In genomic region chr1:95311006-95311405, GRCh38 we compare ENCODE assay signal across 16 cellular contexts.
DNase-seq lines count a peak whose midpoint lies in the region; FAIRE-seq and TF ChIP-seq lines count a peak whose summit lies in the region.
"Had no signal": no experiment of that assay in that cellular context is flagged by ENCODE, and none has a peak within 500 bp of the region (broad histone marks: within the 10 kb centered on the region; RNA-seq: fewer than 3 reads in every experiment).

No MANE protein-coding gene starts in this region.

- H3K9me3 ChIP-seq in H1 (ENCODE audit: insufficient read depth in 2 of 2, low read depth in 1 of 2, low read length in 1 of 2), result no peaks in the 10 kb centered on the region
- no peaks in the 10 kb centered on the region for H3K9me3 ChIP-seq in neuronal stem cell (replicated peaks in 1 of 2; ENCODE audit: control insufficient read depth in 2 of 2, insufficient read depth in 1 of 2, low read depth in 1 of 2, low read length in 2 of 2)
- no peaks in the 10 kb centered on the region for H3K9me3 ChIP-seq in sigmoid colon
- H3K9me3 ChIP-seq: esophagus squamous epithelium, tibial nerve had no signal

- H4K91ac ChIP-seq in H1 (replicated peaks; ENCODE audit: insufficient read length, low read length), result no peak overlapping the region
- no peak overlapping the region for H4K91ac ChIP-seq in neuronal stem cell (ENCODE audit: low read depth, low read length, poor library complexity)

- H3K4me1 ChIP-seq in H1 (replicated peaks in 1 of 4; ENCODE audit: control insufficient read depth in 3 of 4, insufficient read depth in 4 of 4, low read length in 3 of 4), result peaks cover 0 to 10% (median 3%) of the 10 kb centered on the region in 4 experiments; a peak in 2 of 7 replicates
- peaks cover 6 to 9% of the 10 kb centered on the region in 2 donors for H3K4me1 ChIP-seq in neuronal stem cell (ENCODE audit: control insufficient read depth in 2 of 2, insufficient read depth in 1 of 2, low read depth in 1 of 2, low read length in 2 of 2)
- H3K4me1 ChIP-seq in sigmoid colon, result peaks cover 0 to 13% (median 3%) of the 10 kb centered on the region in 4 donors
- H3K4me1 ChIP-seq: esophagus squamous epithelium, tibial nerve had no signal

- no peaks in the 10 kb centered on the region for H3K36me3 ChIP-seq in H1 (ENCODE audit: control insufficient read depth in 2 of 4, insufficient read depth in 4 of 4, low read length in 3 of 4)
- no peaks in the 10 kb centered on the region for H3K36me3 ChIP-seq in neuronal stem cell (replicated peaks in 1 of 2; ENCODE audit: control insufficient read depth in 2 of 2, insufficient read depth in 2 of 2, low read length in 2 of 2)
- no peaks in the 10 kb centered on the region for H3K36me3 ChIP-seq in sigmoid colon
- H3K36me3 ChIP-seq: esophagus squamous epithelium, tibial nerve had no signal

- no peak for TF ChIP-seq RAD21 in H1 (IDR thresholded peaks at IDR 0.05 in 1 of 2, conservative IDR thresholded peaks at IDR 0.05 in 1 of 2; ENCODE audit: low read depth in 2 of 2, low read length in 2 of 2)

- WGBS in H1 (ENCODE audit: extremely low coverage in 1 of 2, insufficient coverage in 1 of 2, insufficient read length in 1 of 2, insufficient replicate concordance in 2 of 2, low coverage in 1 of 2, low lambda C conversion rate in 2 of 2, missing lambda C conversion rate in 1 of 2), 2 experiments, result 90% methylated on average over 7 of the region's 7 CpGs; no CpG with 5 or more reads in 1 of the 2 experiments
- WGBS in neuronal stem cell (ENCODE audit: extremely low coverage in 2 of 2, insufficient read length in 2 of 2, insufficient replicate concordance in 1 of 2), 2 donors, result no CpG with 5 or more reads among the region's 7 CpGs
- 13 to 37% methylated on average over 7 of the region's 7 CpGs for WGBS in sigmoid colon, 2 donors

- no peak overlapping the region for H3K56ac ChIP-seq in H1 (replicated peaks; ENCODE audit: insufficient read length, low read depth, low read length)

- H2BK12ac ChIP-seq in H1 (ENCODE audit: low read depth, low read length), result no peak overlapping the region
- no peak overlapping the region for H2BK12ac ChIP-seq in neuronal stem cell (ENCODE audit: low read length)

- TF ChIP-seq CTCF in H1 (IDR thresholded peaks at IDR 0.05; ENCODE audit: control extremely low read depth in 1 of 3, insufficient read depth in 1 of 3, low read depth in 1 of 3, low read length in 3 of 3) (no peak), sigmoid colon (IDR thresholded peaks at IDR 0.05) (no peak)

- no peaks in the 10 kb centered on the region for H3K23me2 ChIP-seq in H1 (ENCODE audit: low read depth, low read length)

- H2BK15ac ChIP-seq in H1 (ENCODE audit: low read length) (no peak overlapping the region), neuronal stem cell (ENCODE audit: low read length) (no peak overlapping the region)

- H3K4me2 ChIP-seq in H1 (ENCODE audit: insufficient read depth in 1 of 2, low read depth in 2 of 2, low read length in 2 of 2) (no peak overlapping the region), neuronal stem cell (ENCODE audit: insufficient read depth, low read length, poor library complexity, severe bottlenecking) (no peak overlapping the region)

- H3K9ac ChIP-seq in H1 (replicated peaks in 1 of 4; ENCODE audit: extremely low read depth in 1 of 4, low read depth in 3 of 4, low read length in 3 of 4) (no peak overlapping the region), neuronal stem cell (ENCODE audit: low read depth, low read length, poor library complexity) (no peak overlapping the region)

- H3K27ac ChIP-seq in H1 (ENCODE audit: low read depth, low read length) (no peak overlapping the region), neuronal stem cell (replicated peaks; ENCODE audit: low read length) (no peak overlapping the region), sigmoid colon (no peak overlapping the region)
- H3K27ac ChIP-seq: esophagus squamous epithelium, tibial nerve had no signal

- POLR2A ChIA-PET in H1 (lab: Charles Lee; ENCODE audit: partially characterized antibody), result no interaction called here

- H3K4me3 ChIP-seq in H1 (ENCODE audit: extremely low read depth in 1 of 4, insufficient read depth in 2 of 4, low read depth in 3 of 4, low read length in 4 of 4) (no peak overlapping the region), neuronal stem cell (ENCODE audit: low read length in 2 of 2) (no peak overlapping the region), sigmoid colon (no peak overlapping the region)
- H3K4me3 ChIP-seq: esophagus squamous epithelium, tibial nerve had no signal

- no peaks in the 10 kb centered on the region for H3K79me1 ChIP-seq in H1 (ENCODE audit: low read depth, low read length)
- no peaks in the 10 kb centered on the region for H3K79me1 ChIP-seq in neuronal stem cell (ENCODE audit: low read depth, low read length)

- H3K79me2 ChIP-seq in H1 (ENCODE audit: control insufficient read depth in 1 of 2, insufficient read depth in 2 of 2, low read length in 2 of 2), result no peaks in the 10 kb centered on the region

- no peak overlapping the region for H4K8ac ChIP-seq in H1 (ENCODE audit: extremely low read depth, insufficient read depth, low read length)
- H4K8ac ChIP-seq in neuronal stem cell (ENCODE audit: low read depth, low read length), result no peak overlapping the region

- TF ChIP-seq POLR2A in GM12891 (IDR thresholded peaks at IDR 0.05; ENCODE audit: low read depth, low read length) (no peak), H1 (IDR thresholded peaks at IDR 0.05; ENCODE audit: control extremely low read depth in 1 of 2, low read depth in 2 of 2, low read length in 2 of 2) (no peak), sigmoid colon (IDR thresholded peaks at IDR 0.05) (no peak)

- intact Hi-C loops in sigmoid colon (cut with DNase I), result no loop called here

- H2BK20ac ChIP-seq in H1 (ENCODE audit: low read length), result no peak overlapping the region

- H3K4ac ChIP-seq in H1 (replicated peaks; ENCODE audit: insufficient read length, low read depth, low read length), result no peak overlapping the region
- H3K4ac ChIP-seq in neuronal stem cell (ENCODE audit: low read length), result no peak overlapping the region

- H3K23ac ChIP-seq in H1 (ENCODE audit: insufficient read length) (no peak overlapping the region), neuronal stem cell (ENCODE audit: low read depth, low read length, poor library complexity) (no peak overlapping the region)

- no peak overlapping the region for H4K5ac ChIP-seq in H1 (ENCODE audit: insufficient read length, low read depth, low read length)

- FAIRE-seq in GM12891 (lab: Jason Lieb, UNC) (peak; percentile 9), H1 (lab: Jason Lieb, UNC) (no peak)

- no peak overlapping the region for H2BK120ac ChIP-seq in H1 (replicated peaks; ENCODE audit: low read depth, low read length)
- no peak overlapping the region for H2BK120ac ChIP-seq in neuronal stem cell (ENCODE audit: low read depth, low read length)

- no peak overlapping the region for H2AK5ac ChIP-seq in H1 (ENCODE audit: low read depth, low read length)
- H2AK5ac ChIP-seq in neuronal stem cell (ENCODE audit: low read depth, low read length), result no peak overlapping the region

- peak overlapping the region; percentile 52; the same call in 1 of the 2 replicates for H2AFZ ChIP-seq in H1 (ENCODE audit: low read length)
- H2AFZ ChIP-seq in neuronal stem cell (ENCODE audit: low read length), result peak overlapping the region; percentile 58

- CTCF ChIA-PET in H1 (lab: Charles Lee; ENCODE audit: partially characterized antibody), result no interaction called here

- H2BK5ac ChIP-seq in H1 (ENCODE audit: low read depth, low read length) (no peak overlapping the region), neuronal stem cell (ENCODE audit: low read length) (no peak overlapping the region)

- no peaks in the 10 kb centered on the region for H4K20me1 ChIP-seq in H1 (replicated peaks in 1 of 2; ENCODE audit: control insufficient read depth in 1 of 2, insufficient read depth in 2 of 2, low read length in 2 of 2)

- H3K14ac ChIP-seq in H1 (ENCODE audit: insufficient read length) (no peak overlapping the region), neuronal stem cell (ENCODE audit: low read length) (no peak overlapping the region)

- no peaks in the 10 kb centered on the region for H3K27me3 ChIP-seq in H1 (replicated peaks in 1 of 4; ENCODE audit: control insufficient read depth in 3 of 4, extremely low read depth in 1 of 4, insufficient read depth in 3 of 4, low read length in 3 of 4)
- H3K27me3 ChIP-seq in neuronal stem cell (ENCODE audit: control insufficient read depth in 3 of 3, insufficient read depth in 3 of 3, low read depth in 1 of 3, low read length in 3 of 3), result peaks cover 0 to 17% (median 0%) of the 10 kb centered on the region in 3 experiments
- no peaks in the 10 kb centered on the region for H3K27me3 ChIP-seq in sigmoid colon
- H3K27me3 ChIP-seq: tibial nerve had no signal

- no peak for TF ChIP-seq EP300 in H1 (IDR thresholded peaks at IDR 0.05; ENCODE audit: borderline replicate concordance in 1 of 2, low read depth in 2 of 2, low read length in 2 of 2)
- no peak for TF ChIP-seq EP300 in sigmoid colon (IDR thresholded peaks at IDR 0.05)

- DNase-seq in GM12891 (ENCODE audit: insufficient read length, low spot score) (no peak), NCI-H2227 (lab: John Stamatoyannopoulos, UW; ENCODE audit: unreplicated experiment) (peak; percentile 45), H1 (ENCODE audit: low read depth in 1 of 2, low spot score in 2 of 2) (no peak), neuronal stem cell (ENCODE audit: low spot score) (no peak), T1000 (lab: John Stamatoyannopoulos, UW) (no peak), sigmoid colon (no peak), anterior cingulate cortex (lab: John Stamatoyannopoulos, UW) (no peak)
- DNase-seq: activated CD4-positive, alpha-beta T cell treated with anti-CD3 and anti-CD28 coated beads for 36 hours; activated naive CD8-positive, alpha-beta T cell treated with anti-CD3 and anti-CD28 coated beads for 36 hours; CD4-positive, alpha-beta memory T cell; DMS79; effector memory CD8-positive, alpha-beta T cell; esophagus squamous epithelium; stimulated activated CD4-positive, alpha-beta T cell treated with anti-CD3 and anti-CD28 coated beads, Interleukin-4, amount 100 ng/mL, for 4 hours; stimulated activated naive CD8-positive, alpha-beta T cell treated with anti-CD3 and anti-CD28 coated beads, Interleukin-15, amount 100 ng/mL, for 72 hours had no signal

- H3K18ac ChIP-seq in H1 (ENCODE audit: extremely low read depth, low read length), result no peak overlapping the region
- H3K18ac ChIP-seq in neuronal stem cell (ENCODE audit: low read length), result no peak overlapping the region

TF ChIP-seq in GM12891, 5 proteins besides CTCF, POLR2A, EP300 and RAD21 (continues in another document):
- TF ChIP-seq TAF1 (IDR thresholded peaks at IDR 0.05; ENCODE audit: low read depth, low read length) (no peak), PAX5 (IDR thresholded peaks at IDR 0.05; ENCODE audit: insufficient read depth, low read length, severe bottlenecking) (no peak), POU2F2 (IDR thresholded peaks at IDR 0.05; ENCODE audit: low read depth, low read length) (no peak), POLR2AphosphoS5 (IDR thresholded peaks at IDR 0.05; ENCODE audit: low read depth, low read length) (no peak)

TF ChIP-seq in H1, 55 proteins besides CTCF, POLR2A, EP300 and RAD21 (continues in another document):
- TF ChIP-seq NANOG (IDR thresholded peaks at IDR 0.05; ENCODE audit: insufficient read depth, low read depth, low read length, poor library complexity, severe bottlenecking), result no peak
- TF ChIP-seq ASH2L (IDR thresholded peaks at IDR 0.05; ENCODE audit: low read length), result no peak
- no peak for TF ChIP-seq GABPA (IDR thresholded peaks at IDR 0.05; ENCODE audit: borderline replicate concordance, insufficient read depth, low read length)
